Comparison of ENCODE assay signal across 8 cellular contexts in genomic region chr5:171484460-171484899, GRCh38.
DNase-seq lines count a peak whose midpoint lies in the region; ATAC-seq and TF ChIP-seq lines count a peak whose summit lies in the region.

No MANE protein-coding gene starts in this region.

- H3K27me3 ChIP-seq in BE2C, result no peaks in the 10 kb centered on the region

- POLR2A ChIA-PET in activated CD4-positive, alpha-beta T cell treated with anti-CD3 and anti-CD28 coated beads for 36 hours (lab: Charles Lee), result no interaction called here

- intact Hi-C loops in activated CD4-positive, alpha-beta T cell treated with anti-CD3 and anti-CD28 coated beads for 36 hours (cut with DNase I, micrococcal nuclease), result loop anchor here (1.0 to 10.0 kb wide), 5 partner anchors 120 to 558 kb away; no protein-coding TSS in a partner anchor

- H3K9me3 Mint-ChIP-seq in activated CD4-positive, alpha-beta T cell treated with anti-CD3 and anti-CD28 coated beads for 36 hours (ENCODE audit: low read depth), result no peaks in the 10 kb centered on the region
- no peaks in the 10 kb centered on the region for H3K9me3 Mint-ChIP-seq in osteocyte (ENCODE audit: unreplicated experiment)

- no peak overlapping the region for H3K27ac Mint-ChIP-seq in activated CD4-positive, alpha-beta T cell treated with anti-CD3 and anti-CD28 coated beads for 36 hours
- no peak overlapping the region for H3K27ac Mint-ChIP-seq in osteocyte (ENCODE audit: unreplicated experiment)

- H3K36me3 ChIP-seq in BE2C, result no peaks in the 10 kb centered on the region

- peak; percentile 33 for DNase-seq in BE2C
- DNase-seq in HT1080 (ENCODE audit: low read depth), result peak; percentile 40
- peak; percentile 74 for DNase-seq in activated CD4-positive, alpha-beta T cell treated with anti-CD3 and anti-CD28 coated beads for 36 hours
- peak; percentile 29 for DNase-seq in effector CD4-positive, alpha-beta T cell
- no peak for DNase-seq in osteocyte (ENCODE audit: extremely low spot score, unreplicated experiment)
- DNase-seq in ACHN, result no peak
- DNase-seq in NCI-H187 treated with DMSO at 0.1 percent for 48 hours (lab: John Stamatoyannopoulos, UW), result no peak

- CTCF ChIA-PET in activated CD4-positive, alpha-beta T cell treated with anti-CD3 and anti-CD28 coated beads for 36 hours (lab: Charles Lee), result interaction anchor here (0.6 to 1.5 kb wide), 7 partner anchors 14 to 710 kb away, joined by 3 to 5 read pairs (median 3); partner anchors contain the start of gene FGF18

- H3K4me1 ChIP-seq in BE2C, result no peaks in the 10 kb centered on the region

- no peak overlapping the region for H3K4me3 ChIP-seq in BE2C (ENCODE audit: low read depth, low read length)

- ATAC-seq in activated CD4-positive, alpha-beta T cell treated with anti-CD3 and anti-CD28 coated beads for 36 hours, result peak; percentile 42
- ATAC-seq in HG03196 (IDR thresholded peaks at IDR 0.05; ENCODE audit: unreplicated experiment), result no peak

- peaks cover 6% of the 10 kb centered on the region for H3K4me1 Mint-ChIP-seq in activated CD4-positive, alpha-beta T cell treated with anti-CD3 and anti-CD28 coated beads for 36 hours
- H3K4me1 Mint-ChIP-seq in osteocyte (ENCODE audit: unreplicated experiment), result peaks cover 9% of the 10 kb centered on the region

- TF ChIP-seq CTCF in BE2C (IDR thresholded peaks at IDR 0.05; ENCODE audit: low read depth, low read length), result peak; percentile 65
- TF ChIP-seq CTCF in osteocyte (IDR thresholded peaks at IDR 0.05), result peak; percentile 61

- H3K27me3 Mint-ChIP-seq in activated CD4-positive, alpha-beta T cell treated with anti-CD3 and anti-CD28 coated beads for 36 hours, result peaks cover 12% of the 10 kb centered on the region
- H3K27me3 Mint-ChIP-seq in osteocyte (ENCODE audit: unreplicated experiment), result peaks cover 13% of the 10 kb centered on the region

- in situ Hi-C loops in ACHN (cut with HindIII; ENCODE audit: low pct_ligation_motif_present, low pct_unique_long_range_greater_than_20kb, low sequenced_read_pairs), result no loop called here

- no peaks in the 10 kb centered on the region for H3K36me3 Mint-ChIP-seq in activated CD4-positive, alpha-beta T cell treated with anti-CD3 and anti-CD28 coated beads for 36 hours (ENCODE audit: low read depth)
- no peaks in the 10 kb centered on the region for H3K36me3 Mint-ChIP-seq in osteocyte (ENCODE audit: unreplicated experiment)

- no peak overlapping the region for H3K4me3 Mint-ChIP-seq in activated CD4-positive, alpha-beta T cell treated with anti-CD3 and anti-CD28 coated beads for 36 hours
- H3K4me3 Mint-ChIP-seq in osteocyte (ENCODE audit: unreplicated experiment), result no peak overlapping the region

- H3K9me3 ChIP-seq in BE2C, result no peaks in the 10 kb centered on the region

Comparison
In these comparisons a context has a peak if more than half of its experiments do, and no peak if none do; other contexts are left out.
1. DNase-seq: peak in BE2C (single experiment), HT1080 (single experiment), activated CD4-positive, alpha-beta T cell treated with anti-CD3 and anti-CD28 coated beads for 36 hours (single experiment) and effector CD4-positive, alpha-beta T cell (single experiment); none in osteocyte (single experiment), ACHN (single experiment) and NCI-H187 treated with DMSO at 0.1 percent for 48 hours (single experiment).